In the genomic region with DNA sequence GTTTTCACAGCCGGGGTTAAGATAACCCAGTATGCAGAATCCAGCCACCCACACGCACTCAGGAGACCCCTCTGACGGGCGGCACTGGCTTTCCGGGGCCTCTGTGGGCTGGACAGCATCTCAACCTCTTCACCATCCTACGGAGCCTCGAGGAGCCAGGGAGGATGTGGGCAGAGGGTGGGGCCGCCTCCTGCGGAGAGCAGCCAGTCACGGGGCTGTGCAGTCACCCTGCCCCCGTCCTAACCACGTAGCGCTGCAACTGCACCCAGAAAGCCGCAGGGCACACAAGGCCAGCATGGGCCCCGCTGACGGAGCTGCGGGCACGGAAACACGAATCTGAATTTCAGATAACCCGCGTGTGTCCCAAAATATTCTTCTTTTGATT, we compare ENCODE assay signal across 8 cellular contexts.
DNase-seq lines count a peak whose midpoint lies in the region; ATAC-seq and TF ChIP-seq lines count a peak whose summit lies in the region.

No MANE protein-coding gene starts in this region.

- in situ Hi-C loops in gastrocnemius medialis (cut with MboI; ENCODE audit: low sequenced_read_pairs in 4 of 4) = no loop called here

- TF ChIP-seq CTCF in gastrocnemius medialis (IDR thresholded peaks at IDR 0.05 in 4 of 5, conservative IDR thresholded peaks at IDR 0.05 in 1 of 5) = no peak

- H3K9me3 ChIP-seq in gastrocnemius medialis = no peaks in the 10 kb centered on the region

- no peaks in the 10 kb centered on the region for H3K27me3 Mint-ChIP-seq in effector memory CD8-positive, alpha-beta T cell

- no peaks in the 10 kb centered on the region for H3K9me3 Mint-ChIP-seq in effector memory CD8-positive, alpha-beta T cell

- peaks cover 30% of the 10 kb centered on the region for H3K36me3 Mint-ChIP-seq in effector memory CD8-positive, alpha-beta T cell (ENCODE audit: insufficient read depth)

- peak overlapping the region; percentile 34 for H3K4me3 ChIP-seq in Jurkat, Clone E6-1 (ENCODE audit: low read length)
- H3K4me3 ChIP-seq in gastrocnemius medialis = no peak overlapping the region

- H3K4me1 Mint-ChIP-seq in effector memory CD8-positive, alpha-beta T cell (ENCODE audit: low read depth in 2 of 2) = peaks cover 56 to 60% of the 10 kb centered on the region in 2 donors

- ATAC-seq in GM21447 (IDR thresholded peaks at IDR 0.05; ENCODE audit: unreplicated experiment) (peak; percentile 90), gastrocnemius medialis (peak in 1 of 2 donors; percentile 31)
- peak; percentile 94 for ATAC-seq in effector memory CD8-positive, alpha-beta T cell (replicated peaks)

- DNase-seq in COLO668 (lab: John Stamatoyannopoulos, UW; ENCODE audit: unreplicated experiment) (peak; percentile 64), gastrocnemius medialis (peak; percentile 23 to 46), NCI-H146 treated with DMSO at 0.1 percent for 48 hours (lab: John Stamatoyannopoulos, UW; ENCODE audit: unreplicated experiment) (no peak), NCI-H2107 (lab: John Stamatoyannopoulos, UW) (no peak)
- peak; percentile 91 for DNase-seq in Jurkat, Clone E6-1 (ENCODE audit: low read depth, low spot score)
- peak; percentile 88 for DNase-seq in activated CD4-positive, alpha-beta T cell treated with anti-CD3 and anti-CD28 coated beads, Interleukin-2, amount 50 U/mL, for 1 hour
- peak; percentile 88 to 91 (median 89) for DNase-seq in effector memory CD8-positive, alpha-beta T cell

- H3K36me3 ChIP-seq in gastrocnemius medialis = no peaks in the 10 kb centered on the region

- peak overlapping the region; percentile 95 to 97 for H3K27ac Mint-ChIP-seq in effector memory CD8-positive, alpha-beta T cell

- no peak overlapping the region for H3K27ac ChIP-seq in gastrocnemius medialis

- no peak for TF ChIP-seq POLR2A in gastrocnemius medialis (IDR thresholded peaks at IDR 0.05)

- peak overlapping the region; percentile 93 to 96 for H3K4me3 Mint-ChIP-seq in effector memory CD8-positive, alpha-beta T cell

- intact Hi-C loops in gastrocnemius medialis (cut with DNase I; ENCODE audit: low total_unique reads) = no loop called here

- H3K4me1 ChIP-seq in gastrocnemius medialis = no peaks in the 10 kb centered on the region

- H3K27me3 ChIP-seq in gastrocnemius medialis = no peaks in the 10 kb centered on the region

Comparison
In these comparisons a context has a peak if more than half of its experiments do, and no peak if none do; other contexts are left out.
1. DNase-seq: peak in COLO668 (single experiment), Jurkat, Clone E6-1 (single experiment), activated CD4-positive, alpha-beta T cell treated with anti-CD3 and anti-CD28 coated beads, Interleukin-2, amount 50 U/mL, for 1 hour (single experiment), effector memory CD8-positive, alpha-beta T cell (3 of 3) and gastrocnemius medialis (2 of 2); none in NCI-H146 treated with DMSO at 0.1 percent for 48 hours (single experiment) and NCI-H2107 (single experiment).